10 cellular contexts compared by ENCODE assay signal in the genomic region with DNA sequence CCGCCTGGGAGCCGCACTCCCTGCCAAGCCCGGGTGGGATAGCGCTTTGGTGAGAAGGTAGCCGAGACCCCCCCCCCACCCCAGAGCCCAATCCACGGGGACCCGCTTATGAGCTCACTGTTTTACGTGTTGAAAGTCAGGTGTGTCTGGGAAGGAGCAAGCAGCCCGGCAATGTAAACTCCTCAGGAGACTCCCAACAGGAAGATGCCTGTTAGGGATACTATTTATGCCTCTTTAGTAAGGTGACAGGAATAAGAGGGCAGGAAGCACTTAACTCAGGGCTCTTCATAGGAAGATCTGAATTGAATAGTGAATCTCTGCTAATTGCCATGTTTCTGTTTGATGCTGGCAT. TPM values are rescaled to one million over a fixed set of nuclear protein-coding genes. Genes with fewer than 3 reads are reported as not detected.
DNase-seq lines count a peak whose midpoint lies in the region; ATAC-seq and TF ChIP-seq lines count a peak whose summit lies in the region.
"Had no signal": no experiment of that assay in that cellular context is flagged by ENCODE, and none has a peak within 500 bp of the region (broad histone marks: within the 10 kb centered on the region; RNA-seq: fewer than 3 reads in every experiment).

No MANE protein-coding gene starts in this region.

- intact Hi-C loops in left ventricle myocardium inferior (cut with micrococcal nuclease) = loop anchor here (10.0 kb wide), 1 partner anchor 50 kb away; no protein-coding TSS in a partner anchor
- intact Hi-C loops in Right ventricle myocardium inferior (cut with DNase I) = loop anchor here (5.0 kb wide), 1 partner anchor 53 kb away; no protein-coding TSS in a partner anchor
- intact Hi-C loops in left lung (cut with DNase I) = no loop called here
- intact Hi-C loops in upper lobe of right lung (cut with DNase I) = no loop called here

- TF ChIP-seq CTCF in left ventricle myocardium inferior (IDR thresholded peaks at IDR 0.05; ENCODE audit: borderline replicate concordance) (no peak), astrocyte of the cerebellum (IDR thresholded peaks at IDR 0.05; ENCODE audit: low read depth, low read length, missing control alignments) (no peak), left lung (IDR thresholded peaks at IDR 0.05) (no peak), upper lobe of right lung (IDR thresholded peaks at IDR 0.05) (no peak)

- in situ Hi-C loops in astrocyte of the cerebellum (cut with HindIII; ENCODE audit: low sequenced_read_pairs) = no loop called here

- H3K4me3 ChIP-seq in left ventricle myocardium inferior (peak overlapping the region; percentile 71), astrocyte of the cerebellum (ENCODE audit: low read depth, low read length) (peak overlapping the region; percentile 73), left lung (peak overlapping the region; percentile 43 to 49), upper lobe of right lung (peak overlapping the region; percentile 41)

- H3K4me1 ChIP-seq in left ventricle myocardium inferior (peaks cover 44% of the 10 kb centered on the region), left lung (peaks cover 7 to 47% of the 10 kb centered on the region in 2 donors), upper lobe of right lung (peaks cover 4% of the 10 kb centered on the region)

- H3K27me3 ChIP-seq in left ventricle myocardium inferior (ENCODE audit: low read depth) (peaks cover 31% of the 10 kb centered on the region), left lung (peaks cover 6 to 29% of the 10 kb centered on the region in 2 donors), upper lobe of right lung (no peaks in the 10 kb centered on the region)

- H3K9me3 ChIP-seq in left ventricle myocardium inferior (replicated peaks) (no peaks in the 10 kb centered on the region), left lung (no peaks in the 10 kb centered on the region), upper lobe of right lung (no peaks in the 10 kb centered on the region)

- H3K36me3 ChIP-seq in left ventricle myocardium inferior = no peaks in the 10 kb centered on the region
- H3K36me3 ChIP-seq in left lung = no peaks in the 10 kb centered on the region
- no peaks in the 10 kb centered on the region for H3K36me3 ChIP-seq in upper lobe of right lung

- no peak for DNase-seq in left ventricle myocardium inferior
- no peak for DNase-seq in Right ventricle myocardium inferior (ENCODE audit: missing footprints)
- no peak for DNase-seq in astrocyte of the cerebellum (ENCODE audit: low read depth)
- no peak for DNase-seq in left lung
- DNase-seq in upper lobe of right lung = no peak
- no peak for DNase-seq in UCSD-AML1 (lab: John Stamatoyannopoulos, UW; ENCODE audit: unreplicated experiment)
- DNase-seq in activated gamma-delta T cell (lab: John Stamatoyannopoulos, UW) = no peak
- DNase-seq: activated CD8-positive, alpha-beta memory T cell treated with anti-CD3 and anti-CD28 coated beads, Interleukin-2, amount 50 U/mL, for 4 hours; NCI-H2107 had no signal

- ATAC-seq in Right ventricle myocardium inferior = no peak
- peak; percentile 3 for ATAC-seq in left lung
- no peak for ATAC-seq in upper lobe of right lung
- no peak for ATAC-seq in GM19324 (IDR thresholded peaks at IDR 0.05; ENCODE audit: low FRiP score, unreplicated experiment)

- H3K27ac ChIP-seq in left ventricle myocardium inferior (replicated peaks) (peak overlapping the region; percentile 65), left lung (no peak overlapping the region), upper lobe of right lung (no peak overlapping the region)

RNA-seq across cellular contexts. Expression of gene ARHGAP22, which starts 0.4 kb away (rescaled TPM):
- total RNA-seq in left ventricle myocardium inferior (3.8 TPM), Right ventricle myocardium inferior (3.5 TPM), left lung (10 to 100 TPM in 1 of 2 donors, 1 to 10 TPM in 1; 5.2 to 10.4 TPM), upper lobe of right lung (6.8 TPM)

Comparison
In these comparisons a context has a peak if more than half of its experiments do, and no peak if none do; other contexts are left out.
1. intact Hi-C loops: an anchor here in left ventricle myocardium inferior (10.0 kb wide) and Right ventricle myocardium inferior (5.0 kb wide); none called in left lung and upper lobe of right lung.